Comparison of ENCODE assay signal across 8 cellular contexts in the genomic region with DNA sequence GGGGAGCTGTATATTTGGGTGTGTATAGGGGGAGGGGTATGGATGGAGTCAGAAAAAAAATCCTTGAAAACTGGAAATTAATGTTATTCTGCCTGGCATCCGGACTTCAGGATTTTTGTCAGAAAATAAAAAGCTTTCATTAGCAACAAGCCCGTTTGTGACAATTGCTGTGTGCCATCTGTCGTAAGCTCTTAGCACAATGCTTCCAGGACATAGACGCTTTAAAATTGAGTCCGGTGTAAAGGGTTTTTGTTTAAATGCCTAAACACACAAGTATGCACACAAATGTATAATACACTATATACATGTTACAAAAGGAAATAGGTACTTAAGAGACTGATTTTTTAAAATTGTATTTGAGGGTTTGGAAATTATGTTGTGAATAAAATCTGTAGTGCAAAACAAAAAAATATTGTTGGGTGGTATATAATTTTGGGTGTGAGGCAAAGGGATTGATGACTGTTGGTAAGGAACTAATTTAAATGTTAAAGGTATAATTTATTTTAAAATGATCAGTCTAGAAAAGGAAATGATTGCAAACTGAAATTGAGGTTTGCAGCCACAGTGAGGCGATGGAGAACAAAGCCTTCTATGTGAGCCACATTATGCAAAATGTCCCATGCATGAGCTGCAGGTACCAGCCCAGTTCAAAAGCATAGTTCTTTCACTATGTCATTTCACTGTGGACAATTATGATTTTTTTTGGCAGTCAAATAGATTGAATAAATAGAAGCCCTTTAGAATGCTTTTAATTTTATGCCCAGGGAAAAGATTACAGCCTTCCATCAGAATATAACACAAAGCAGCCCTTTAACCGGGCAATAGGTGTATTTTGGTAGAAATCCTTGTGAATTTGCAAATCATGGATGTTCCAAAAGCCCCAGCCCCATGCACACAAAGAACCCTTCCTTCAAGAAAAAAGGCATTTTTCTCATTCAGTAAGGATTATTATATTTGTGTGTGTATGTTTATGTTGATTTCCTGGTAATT. TPM values are rescaled to one million over a fixed set of nuclear protein-coding genes. Genes with fewer than 3 reads are reported as not detected.
DNase-seq lines count a peak whose midpoint lies in the region; ATAC-seq and TF ChIP-seq lines count a peak whose summit lies in the region.

No MANE protein-coding gene starts in this region.

- DNase-seq in Caco-2 = no peak
- peak; percentile 37 for DNase-seq in LNCaP clone FGC (ENCODE audit: low read depth)
- peak; percentile 33 for DNase-seq in RPMI8226
- DNase-seq in esophagus squamous epithelium (lab: John Stamatoyannopoulos, UW) = no peak
- DNase-seq in non-pigmented ciliary epithelial cell (ENCODE audit: low read depth) = peak; percentile 14
- no peak for DNase-seq in CD14-positive monocyte (ENCODE audit: low spot score)
- DNase-seq in effector memory CD8-positive, alpha-beta T cell = no peak

- POLR2A ChIA-PET in Caco-2 (lab: Charles Lee) = no interaction called here

- WGBS in esophagus squamous epithelium, 2 donors = 13 to 17% methylated on average over 7 of the region's 7 CpGs

- CTCF ChIA-PET in Caco-2 (lab: Charles Lee) = interaction anchor here (0.5 to 0.7 kb wide), 4 partner anchors 58 to 773 kb away, joined by 3 to 4 read pairs (median 3); no protein-coding TSS in a partner anchor

- H3K36me3 Mint-ChIP-seq in Caco-2 (ENCODE audit: insufficient read depth, unreplicated experiment) = no peaks in the 10 kb centered on the region
- no peaks in the 10 kb centered on the region for H3K36me3 Mint-ChIP-seq in CD14-positive monocyte
- H3K36me3 Mint-ChIP-seq in effector memory CD8-positive, alpha-beta T cell (ENCODE audit: insufficient read depth) = no peaks in the 10 kb centered on the region

- no peak for TF ChIP-seq POLR2A in esophagus squamous epithelium (IDR thresholded peaks at IDR 0.05)

- H3K4me3 ChIP-seq in Caco-2 (ENCODE audit: low read depth, low read length) (no peak overlapping the region), LNCaP clone FGC (ENCODE audit: low read depth, low read length) (peak overlapping the region; percentile 69), esophagus squamous epithelium (peak overlapping the region in 3 of 4 donors; percentile 62 to 69 (median 67))

- H3K9me3 ChIP-seq in Caco-2 (no peaks in the 10 kb centered on the region), esophagus squamous epithelium (no peaks in the 10 kb centered on the region)

- ATAC-seq in GM19043 (IDR thresholded peaks at IDR 0.05; ENCODE audit: low read depth, unreplicated experiment) = peak; percentile 31
- no peak for ATAC-seq in effector memory CD8-positive, alpha-beta T cell (replicated peaks)

- peaks cover 8% of the 10 kb centered on the region for H3K4me1 Mint-ChIP-seq in Caco-2 (ENCODE audit: low read depth, unreplicated experiment)
- H3K4me1 Mint-ChIP-seq in CD14-positive monocyte = peaks cover 14% of the 10 kb centered on the region
- peaks cover 0 to 7% of the 10 kb centered on the region in 2 donors for H3K4me1 Mint-ChIP-seq in effector memory CD8-positive, alpha-beta T cell (ENCODE audit: low read depth in 2 of 2)

- no peaks in the 10 kb centered on the region for H3K9me3 Mint-ChIP-seq in Caco-2 (ENCODE audit: unreplicated experiment)
- peaks cover 0 to 3% (median 0%) of the 10 kb centered on the region in 7 donors for H3K9me3 Mint-ChIP-seq in CD14-positive monocyte
- peaks cover 1 to 8% of the 10 kb centered on the region in 2 donors for H3K9me3 Mint-ChIP-seq in effector memory CD8-positive, alpha-beta T cell

- H3K27me3 ChIP-seq in Caco-2 (replicated peaks; ENCODE audit: control insufficient read depth, insufficient read depth, low read length) (no peaks in the 10 kb centered on the region), esophagus squamous epithelium (no peaks in the 10 kb centered on the region)

- peaks cover 7% of the 10 kb centered on the region for H3K27me3 Mint-ChIP-seq in Caco-2 (ENCODE audit: insufficient read depth, unreplicated experiment)
- H3K27me3 Mint-ChIP-seq in CD14-positive monocyte (ENCODE audit: low read depth in 3 of 3) = peaks cover 31 to 50% (median 44%) of the 10 kb centered on the region in 3 donors
- H3K27me3 Mint-ChIP-seq in effector memory CD8-positive, alpha-beta T cell = peaks cover 19 to 34% of the 10 kb centered on the region in 2 donors

- no peak overlapping the region for H3K27ac Mint-ChIP-seq in Caco-2 (ENCODE audit: unreplicated experiment)
- H3K27ac Mint-ChIP-seq in CD14-positive monocyte = no peak overlapping the region
- H3K27ac Mint-ChIP-seq in effector memory CD8-positive, alpha-beta T cell = no peak overlapping the region

- H3K4me3 Mint-ChIP-seq in Caco-2 (ENCODE audit: unreplicated experiment) (no peak overlapping the region), CD14-positive monocyte (peak overlapping the region in 1 of 2 donors; percentile 75)
- H3K4me3 Mint-ChIP-seq in effector memory CD8-positive, alpha-beta T cell = peak overlapping the region in 1 of 2 donors; percentile 72

- peaks cover 6% of the 10 kb centered on the region for H3K4me1 ChIP-seq in Caco-2
- H3K4me1 ChIP-seq in esophagus squamous epithelium = peaks cover 0 to 51% (median 16%) of the 10 kb centered on the region in 3 donors

- TF ChIP-seq CTCF in Caco-2 (IDR thresholded peaks at IDR 0.05; ENCODE audit: insufficient read depth in 1 of 2, low read depth in 1 of 2, low read length in 1 of 2, severe bottlenecking in 1 of 2, unreplicated experiment in 1 of 2) (peak; percentile 37 to 45), LNCaP clone FGC (IDR thresholded peaks at IDR 0.05; ENCODE audit: control insufficient read depth, extremely low read depth, insufficient read depth) (peak; percentile 57), esophagus squamous epithelium (IDR thresholded peaks at IDR 0.05) (peak in 5 of 6 experiments; percentile 29 to 64 (median 39)), CD14-positive monocyte (IDR thresholded peaks at IDR 0.05) (no peak)

- intact Hi-C loops in Caco-2 (cut with micrococcal nuclease; ENCODE audit: unreplicated experiment) (loop anchor here (2.0 kb wide), 3 partner anchors 151 to 1031 kb away; no protein-coding TSS in a partner anchor), esophagus squamous epithelium (cut with DNase I) (loop anchor here (10.0 kb wide), 1 partner anchor 129 kb away; no protein-coding TSS in a partner anchor), CD14-positive monocyte (cut with micrococcal nuclease) (no loop called here)

- H3K36me3 ChIP-seq in Caco-2 (ENCODE audit: control insufficient read depth, insufficient read depth, low read length) (no peaks in the 10 kb centered on the region), esophagus squamous epithelium (no peaks in the 10 kb centered on the region)

- BruUV-seq in Caco-2 (replicated peaks; lab: Mats Ljungman, UMichigan) = no TSS peak

- peak overlapping the region in 1 of 4 donors; percentile 84 for H3K27ac ChIP-seq in esophagus squamous epithelium

RNA-seq across cellular contexts. Expression of gene MAP2, which starts 1.5 kb away (rescaled TPM):
- total RNA-seq in Caco-2 (2022) (0.05 TPM in 1 of 2 replicates, not detected in the other), esophagus squamous epithelium (10 to 100 TPM in 1 of 4 donors, 1 to 10 TPM in 3; 5.8 to 14.5 (median 8.8) TPM)
- not detected for polyA plus RNA-seq in CD14-positive monocyte

Comparison
In these comparisons a context has a peak if more than half of its experiments do, and no peak if none do; other contexts are left out.
1. DNase-seq: peak in LNCaP clone FGC (single experiment), RPMI8226 (single experiment) and non-pigmented ciliary epithelial cell (single experiment); none in Caco-2 (0 of 2), esophagus squamous epithelium (single experiment), CD14-positive monocyte (single experiment) and effector memory CD8-positive, alpha-beta T cell (0 of 3).
2. intact Hi-C loops: an anchor here in Caco-2 (2.0 kb wide) and esophagus squamous epithelium (10.0 kb wide); none called in CD14-positive monocyte.